In the genomic region with DNA sequence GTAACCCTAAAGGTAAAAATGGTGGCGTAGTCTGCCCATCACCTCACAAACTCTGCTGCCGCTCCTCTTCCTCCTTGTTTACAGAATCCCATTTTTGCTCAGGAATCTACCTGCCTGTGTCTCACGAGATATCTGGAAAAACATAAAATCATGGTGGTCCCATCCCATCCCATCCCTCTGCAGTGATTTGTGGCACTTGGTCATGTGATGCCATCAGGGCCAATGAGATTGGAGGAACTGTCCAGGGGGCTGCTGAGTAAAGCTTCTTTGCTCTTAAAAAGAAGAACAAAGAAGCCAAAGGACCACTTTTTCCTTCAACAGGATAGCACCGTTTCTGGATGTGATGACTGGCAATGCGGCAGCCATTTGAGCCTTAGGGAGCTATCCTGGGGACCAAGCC, we compare ENCODE assay signal across 18 cellular contexts. TPM values are rescaled to one million over a fixed set of nuclear protein-coding genes. Genes with fewer than 3 reads are reported as not detected.
A peak's percentile ranks its signal among the peaks of the same experiment; 100 is the strongest.
DNase-seq lines count a peak whose midpoint lies in the region; ATAC-seq, FAIRE-seq and TF ChIP-seq lines count a peak whose summit lies in the region.
"Had no signal": no experiment of that assay in that cellular context is flagged by ENCODE, and none has a peak within 500 bp of the region (broad histone marks: within the 10 kb centered on the region; RNA-seq: fewer than 3 reads in every experiment).

No MANE protein-coding gene starts in this region.

- no peak for TF ChIP-seq RAD21 in GM12878 (IDR thresholded peaks at IDR 0.05; ENCODE audit: insufficient read depth, low read depth, low read length)

- no peak for TF ChIP-seq CTCF in OCI-LY3 (IDR thresholded peaks at IDR 0.05; ENCODE audit: low read depth, low read length)
- no peak for TF ChIP-seq CTCF in GM12878 (IDR thresholded peaks at IDR 0.05 in 2 of 3, conservative IDR thresholded peaks at IDR 0.05 in 1 of 3; ENCODE audit: control insufficient read depth in 2 of 3, extremely low read depth in 1 of 3, insufficient read depth in 1 of 3, low read depth in 3 of 3, low read length in 3 of 3)
- TF ChIP-seq CTCF in endodermal cell (conservative IDR thresholded peaks at IDR 0.05): no peak

- no peaks in the 10 kb centered on the region for H3K27me3 ChIP-seq in OCI-LY3 (ENCODE audit: low read depth, low read length)
- H3K27me3 ChIP-seq in GM12878 (replicated peaks in 1 of 2; ENCODE audit: control insufficient read depth in 2 of 2, insufficient read depth in 2 of 2, low read length in 1 of 2): no peaks in the 10 kb centered on the region
- H3K27me3 ChIP-seq in endodermal cell (ENCODE audit: control insufficient read depth, insufficient read depth, low read length, poor library complexity, severe bottlenecking): no peaks in the 10 kb centered on the region

- DNase-seq in GM12891 (ENCODE audit: insufficient read length, low spot score) (no peak), GM12878 (ENCODE audit: low read depth, low spot score) (no peak), H4 (ENCODE audit: low spot score) (no peak), endodermal cell (no peak)
- DNase-seq: CD4-positive, CD25-positive, alpha-beta regulatory T cell; DMS53; GF-D8; KG1 had no signal

- H2AFZ ChIP-seq in OCI-LY3 (ENCODE audit: low read depth, low read length) (no peak overlapping the region), GM12878 (ENCODE audit: control insufficient read depth, low read depth, low read length) (no peak overlapping the region)

- peaks cover 76% of the 10 kb centered on the region for H3K4me1 ChIP-seq in OCI-LY3 (ENCODE audit: low read length)
- H3K4me1 ChIP-seq in GM12878 (ENCODE audit: control insufficient read depth, insufficient read depth, low read length): peaks cover 76% of the 10 kb centered on the region
- H3K4me1 ChIP-seq in endodermal cell (ENCODE audit: control insufficient read depth, insufficient read depth, low read length): no peaks in the 10 kb centered on the region
- H3K4me1 ChIP-seq: A549 had no signal

- SMC1A ChIA-PET in GM12878 (lab: Charles Lee; ENCODE audit: uncharacterized antibody, unreplicated experiment): interaction anchor here (1.3 to 11.6 kb wide), 5 partner anchors 8 to 28 kb away, joined by 5 to 231 read pairs (median 16); no protein-coding TSS in a partner anchor

- no peak overlapping the region for H3K27ac Mint-ChIP-seq in endodermal cell
- H3K27ac Mint-ChIP-seq: CD4-positive, CD25-positive, alpha-beta regulatory T cell had no signal

- intact Hi-C loops in GM12878 (cut with micrococcal nuclease; ENCODE audit: unreplicated experiment): loop anchor here (1.0 kb wide), 1 partner anchor 22 kb away; no protein-coding TSS in a partner anchor

- FAIRE-seq in GM12891 (lab: Jason Lieb, UNC): peak; percentile 75
- no peak for FAIRE-seq in GM12878 (lab: Jason Lieb, UNC)
- FAIRE-seq: A549, GM19239, H54 had no signal

- no peak for TF ChIP-seq POLR2A in GM12891 (IDR thresholded peaks at IDR 0.05; ENCODE audit: low read depth, low read length)
- no peak for TF ChIP-seq POLR2A in GM12878 (IDR thresholded peaks at IDR 0.05; ENCODE audit: low read depth, low read length)

- POLR2A ChIA-PET in GM12878 (lab: Charles Lee): interaction anchor here (1.4 to 11.6 kb wide), 3 partner anchors 8 to 28 kb away, joined by 4 to 146 read pairs (median 9); no protein-coding TSS in a partner anchor

- H3K79me2 ChIP-seq in OCI-LY3 (ENCODE audit: low read length): peaks cover 9% of the 10 kb centered on the region
- H3K79me2 ChIP-seq in GM12878 (ENCODE audit: control insufficient read depth, insufficient read depth, low read length): peaks cover 5% of the 10 kb centered on the region

- RAD21 ChIA-PET in GM12878 (lab: Charles Lee; ENCODE audit: unreplicated experiment): interaction anchor here (1.1 to 11.3 kb wide), 8 partner anchors 8 to 193 kb away, joined by 4 to 189 read pairs (median 8); partner anchors contain the start of gene MORC3

- H3K9me3 Mint-ChIP-seq in endodermal cell: peaks cover 3% of the 10 kb centered on the region
- H3K9me3 Mint-ChIP-seq: CD4-positive, CD25-positive, alpha-beta regulatory T cell had no signal

- H3K36me3 Mint-ChIP-seq in endodermal cell (ENCODE audit: low read depth): no peaks in the 10 kb centered on the region
- H3K36me3 Mint-ChIP-seq: CD4-positive, CD25-positive, alpha-beta regulatory T cell had no signal

- peak overlapping the region; percentile 46 for H3K4me2 ChIP-seq in OCI-LY3 (ENCODE audit: low read length)
- no peak overlapping the region for H3K4me2 ChIP-seq in GM12878 (ENCODE audit: control insufficient read depth, insufficient read depth)
- H3K4me2 ChIP-seq: A549 had no signal

- H3K4me3 ChIP-seq in OCI-LY3 (ENCODE audit: low read length) (no peak overlapping the region), GM12878 (no peak overlapping the region), endodermal cell (ENCODE audit: low read length) (no peak overlapping the region)
- H3K4me3 ChIP-seq: A549 had no signal

- H3K27me3 Mint-ChIP-seq in endodermal cell (ENCODE audit: insufficient read depth): no peaks in the 10 kb centered on the region

- no TSS peak for BruUV-seq in GM12878 (replicated peaks; lab: Mats Ljungman, UMichigan)

- H3K9me3 ChIP-seq in OCI-LY3 (ENCODE audit: insufficient read depth, low read length): no peaks in the 10 kb centered on the region
- no peaks in the 10 kb centered on the region; the same call in 1 of the 3 replicates for H3K9me3 ChIP-seq in GM12878 (replicated peaks; ENCODE audit: control insufficient read depth, insufficient read depth, low read length)
- H3K9me3 ChIP-seq in endodermal cell (ENCODE audit: control insufficient read depth, low read length): no peaks in the 10 kb centered on the region
- H3K9me3 ChIP-seq: A549 had no signal

- TF ChIP-seq EP300 in GM12878 (IDR thresholded peaks at IDR 0.05; ENCODE audit: borderline replicate concordance in 1 of 2, control insufficient read depth in 1 of 2, low read depth in 2 of 2, low read length in 2 of 2): no peak

- 62% methylated on average over 5 of the region's 5 CpGs for WGBS in GM12878 (ENCODE audit: insufficient coverage, insufficient replicate concordance, low lambda C conversion rate, missing lambda C conversion rate)
- WGBS in endodermal cell (ENCODE audit: insufficient coverage in 1 of 2, insufficient read length in 1 of 2), 2 experiments: 66 to 68% methylated on average over 4 to 5 of the region's 5 CpGs

- H3K9ac ChIP-seq in OCI-LY3 (ENCODE audit: low read length) (peak overlapping the region; percentile 50), GM12878 (ENCODE audit: control insufficient read depth, insufficient read depth, low read length) (no peak overlapping the region), endodermal cell (ENCODE audit: extremely low read depth, low read length, poor library complexity, severe bottlenecking) (no peak overlapping the region)

- no peak overlapping the region for H3K4me3 Mint-ChIP-seq in endodermal cell
- H3K4me3 Mint-ChIP-seq: CD4-positive, CD25-positive, alpha-beta regulatory T cell had no signal

- peak overlapping the region; percentile 92 for H3K27ac ChIP-seq in OCI-LY3 (ENCODE audit: low read length)
- H3K27ac ChIP-seq in GM12878 (ENCODE audit: control insufficient read depth, insufficient read depth): peak overlapping the region; percentile 80
- no peak overlapping the region for H3K27ac ChIP-seq in endodermal cell (ENCODE audit: low read depth, low read length)
- H3K27ac ChIP-seq: A549, HL-60 had no signal

- ATAC-seq in GM12878 (no peak), GM21367 (IDR thresholded peaks at IDR 0.05; ENCODE audit: unreplicated experiment) (no peak), HG03135 (IDR thresholded peaks at IDR 0.05; ENCODE audit: unreplicated experiment) (no peak)
- ATAC-seq: A549, HCT116 had no signal

- H3K36me3 ChIP-seq in OCI-LY3 (replicated peaks; ENCODE audit: low read depth, low read length) (peaks cover 32% of the 10 kb centered on the region), GM12878 (ENCODE audit: control insufficient read depth in 2 of 2, insufficient read depth in 2 of 2, low read length in 1 of 2) (0 out of 4 replicates have a peak, but pooled peaks cover 0 to 3% of the 10 kb centered on the region in 2 experiments), endodermal cell (ENCODE audit: control insufficient read depth, insufficient read depth, low read length) (no peaks in the 10 kb centered on the region)

- H4K20me1 ChIP-seq in OCI-LY3 (ENCODE audit: insufficient read depth, low read length) (no peaks in the 10 kb centered on the region), GM12878 (ENCODE audit: control insufficient read depth, insufficient read depth) (no peaks in the 10 kb centered on the region)

- H3K4me1 Mint-ChIP-seq in endodermal cell: no peaks in the 10 kb centered on the region

- in situ Hi-C loops in GM12878 (cut with MboI): loop anchor here (25.0 kb wide), 1 partner anchor 1724 kb away; no protein-coding TSS in a partner anchor

- CTCF ChIA-PET in GM12878 (lab: Yijun Ruan, JAX): interaction anchor here (0.6 to 3.4 kb wide), 6 partner anchors 8 to 1351 kb away, joined by 3 to 28 read pairs (median 7); no protein-coding TSS in a partner anchor

TF ChIP-seq in GM12891, 5 proteins besides CTCF, POLR2A, EP300 and RAD21 (continues in another document):
- TF ChIP-seq TAF1 (IDR thresholded peaks at IDR 0.05; ENCODE audit: low read depth, low read length) (no peak), POLR2AphosphoS5 (IDR thresholded peaks at IDR 0.05; ENCODE audit: low read depth, low read length) (no peak)

RNA-seq across cellular contexts. Expression of gene CLDN14, which starts 33.0 kb away (rescaled TPM):
- 13.8 TPM for polyA plus RNA-seq in GM12891 (2012; ENCODE audit: low read depth, missing spikeins)
- 1.1 and 3.7 TPM in 2 replicates for total RNA-seq in GM12878 (2013; cell fraction: nucleolus; rRNA removed)
- 8.2 and 19.4 TPM in 2 replicates for total RNA-seq in GM12878 (2014; rRNA removed)
- 2.7 and 3.4 TPM in 2 replicates for total RNA-seq in GM12878 (2014; rRNA removed; fragmentation: Illumina TruSeq; extraction: Trizol)
- total RNA-seq in GM12878 (2021): 9.6 and 11.2 TPM in 2 replicates
- 4.2 TPM for polyA plus RNA-seq in GM12878 (2011; ENCODE audit: low read depth)
- 3.4 and 3.7 TPM in 2 replicates for polyA plus RNA-seq in GM12878 (2011; rRNA removed)
- 3.6 TPM in 2 replicates for polyA plus RNA-seq in GM12878 (2011; cell fraction: cytosol; rRNA removed)
- 2.7 and 3.7 TPM in 2 replicates for polyA plus RNA-seq in GM12878 (2011; cell fraction: nucleus; rRNA removed)
- polyA plus RNA-seq in GM12878 (2012): 5.2 and 6.4 TPM in 2 replicates
- 1.1 and 2.8 TPM in 2 replicates for polyA plus RNA-seq in GM12878 (2014; fragmentation: Illumina TruSeq; extraction: Trizol)
- 1 to 10 TPM in 1 of 2 experiments, under 1 TPM in 1; 0.90 to 3.3 TPM for polyA plus RNA-seq in GM12878 (2014; fragmentation: Nextera tagmentation; extraction: Ambion mirVana)
- polyA plus RNA-seq in GM12878 (2014; rRNA removed): 14.3 and 15.2 TPM in 2 replicates
- polyA plus RNA-seq in GM12878 (2016; fragmentation: Nextera tagmentation; extraction: Ambion mirVana): 10 to 100 TPM; 14.7 to 18.6 TPM
- 1.0 and 2.1 TPM in 2 replicates for polyA minus RNA-seq in GM12878 (2011; rRNA and poly(A)+ RNA removed)
- 3.0 TPM in 1 of 2 replicates, not detected in the other for polyA minus RNA-seq in GM12878 (2011; cell fraction: cytosol; rRNA and poly(A)+ RNA removed)
- polyA minus RNA-seq in GM12878 (2011; cell fraction: nucleus; rRNA and poly(A)+ RNA removed): 1.1 and 1.6 TPM in 2 replicates
- total RNA-seq in H4 (2014; rRNA removed; shearing (Covaris generic)): not detected in 2 replicates
- not detected for total RNA-seq in endodermal cell
- not detected for polyA plus RNA-seq in endodermal cell (2013, experiment 1 of 2)
- polyA plus RNA-seq in endodermal cell (2013, experiment 2 of 2): not detected
- total RNA-seq: CD4-positive, CD25-positive, alpha-beta regulatory T cell had no signal
- polyA plus RNA-seq: A549; AG04450; BJ; CD4-positive, CD25-positive, alpha-beta regulatory T cell had no signal
